In the genomic region with DNA sequence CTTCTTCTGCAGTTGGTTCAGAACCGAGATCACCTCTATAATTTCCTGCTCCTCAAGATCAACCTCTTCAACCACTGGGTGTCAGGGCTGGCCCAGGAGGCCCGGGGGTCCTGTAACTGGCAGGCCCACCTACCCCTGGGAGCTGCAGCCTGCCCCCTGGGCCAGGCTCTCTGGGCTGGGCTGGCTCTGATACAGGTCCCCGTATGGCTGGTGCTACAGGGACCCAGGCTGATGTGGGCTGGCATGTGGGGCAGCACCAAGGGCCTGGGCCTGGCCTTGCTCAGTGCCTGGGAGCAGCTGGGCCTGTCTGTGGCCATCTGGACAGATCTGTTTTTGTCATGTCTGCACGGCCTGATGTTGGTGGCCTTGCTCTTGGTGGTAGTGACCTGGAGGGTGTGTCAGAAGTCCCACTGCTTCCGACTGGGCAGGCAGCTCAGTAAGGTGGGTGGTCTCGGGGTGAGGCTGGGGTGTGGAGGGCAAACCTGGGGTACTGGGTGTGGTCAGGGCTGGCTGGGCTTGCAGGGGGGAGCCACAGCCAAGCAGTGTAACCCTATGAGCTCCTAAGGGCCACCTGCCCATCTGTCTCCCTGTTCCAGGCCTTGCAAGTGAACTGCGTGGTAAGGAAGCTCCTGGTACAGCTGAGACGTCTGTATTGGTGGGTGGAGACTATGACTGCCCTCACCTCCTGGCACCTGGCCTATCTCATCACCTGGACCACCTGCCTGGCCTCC, we compare ENCODE assay signal across 1 cellular context.
TF ChIP-seq lines count a peak whose summit lies in the region.

No MANE protein-coding gene starts in this region.

TF ChIP-seq in IMR-90, 13 proteins besides CTCF, POLR2A, EP300 and RAD21:
- TF ChIP-seq MXI1 (IDR thresholded peaks at IDR 0.05; ENCODE audit: borderline replicate concordance, low read depth, low read length) (no peak), RCOR1 (IDR thresholded peaks at IDR 0.05; ENCODE audit: insufficient replicate concordance, low read length) (no peak), MAZ (IDR thresholded peaks at IDR 0.05; ENCODE audit: borderline replicate concordance, low read depth, low read length) (no peak), FOS (IDR thresholded peaks at IDR 0.05; ENCODE audit: low read depth, low read length) (no peak), BHLHE40 (IDR thresholded peaks at IDR 0.05; ENCODE audit: low read depth, low read length) (no peak), MAFK (IDR thresholded peaks at IDR 0.05; ENCODE audit: low read depth, low read length) (no peak), RFX5 (IDR thresholded peaks at IDR 0.05; ENCODE audit: low read depth, low read length) (no peak)
- TF ChIP-seq, protein P1, sequence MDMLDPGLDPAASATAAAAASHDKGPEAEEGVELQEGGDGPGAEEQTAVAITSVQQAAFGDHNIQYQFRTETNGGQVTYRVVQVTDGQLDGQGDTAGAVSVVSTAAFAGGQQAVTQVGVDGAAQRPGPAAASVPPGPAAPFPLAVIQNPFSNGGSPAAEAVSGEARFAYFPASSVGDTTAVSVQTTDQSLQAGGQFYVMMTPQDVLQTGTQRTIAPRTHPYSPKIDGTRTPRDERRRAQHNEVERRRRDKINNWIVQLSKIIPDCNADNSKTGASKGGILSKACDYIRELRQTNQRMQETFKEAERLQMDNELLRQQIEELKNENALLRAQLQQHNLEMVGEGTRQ (IDR thresholded peaks at IDR 0.05; ENCODE audit: low read depth, low read length): no peak
